In the genomic region with DNA sequence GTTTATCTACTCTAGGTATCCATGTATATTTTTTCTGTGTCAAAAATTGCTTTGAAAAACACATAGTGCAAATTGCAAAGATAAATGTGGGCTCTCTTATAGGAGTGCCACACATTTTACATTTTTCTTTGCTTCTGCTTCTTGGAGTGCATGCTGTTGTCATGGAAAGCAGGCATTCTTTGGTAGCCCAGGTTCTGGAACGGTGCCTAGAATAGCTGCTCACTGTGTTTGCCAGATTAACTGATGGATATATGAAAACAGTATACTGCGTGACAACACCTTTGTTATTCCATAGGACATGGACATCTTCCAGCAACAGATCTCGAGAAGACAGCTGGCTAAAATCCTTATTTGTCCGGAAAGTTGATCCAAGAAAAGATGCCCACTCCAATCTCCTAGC, we compare ENCODE assay signal across 11 cellular contexts. TPM values are rescaled to one million over a fixed set of nuclear protein-coding genes. Genes with fewer than 3 reads are reported as not detected.
A peak's percentile ranks its signal among the peaks of the same experiment; 100 is the strongest.
DNase-seq lines count a peak whose midpoint lies in the region; ATAC-seq and TF ChIP-seq lines count a peak whose summit lies in the region.
"Had no signal": no experiment of that assay in that cellular context is flagged by ENCODE, and none has a peak within 500 bp of the region (broad histone marks: within the 10 kb centered on the region; RNA-seq: fewer than 3 reads in every experiment).

No MANE protein-coding gene starts in this region.

- H3K27ac ChIP-seq in left ventricle myocardium inferior (replicated peaks) (peak overlapping the region; percentile 91), RWPE1 (no peak overlapping the region)

- no peak overlapping the region for H3K4me3 Mint-ChIP-seq in stimulated activated memory B cell treated with anti-CD40 and anti-IgM and Interleukin-4, amounts not matched to agents 10 μg/mL and 1 μg/mL and 100 μg/mL, for 72 hours
- no peak overlapping the region for H3K4me3 Mint-ChIP-seq in activated CD8-positive, alpha-beta T cell treated with anti-CD3 and anti-CD28 coated beads, Interleukin-2, amount 10 ng/mL, durations not matched to agents 7 days and 5 days
- H3K4me3 Mint-ChIP-seq: B cell had no signal

- H3K9me3 Mint-ChIP-seq in stimulated activated memory B cell treated with anti-CD40 and anti-IgM and Interleukin-4, amounts not matched to agents 10 μg/mL and 1 μg/mL and 100 μg/mL, for 72 hours: no peaks in the 10 kb centered on the region
- no peaks in the 10 kb centered on the region for H3K9me3 Mint-ChIP-seq in activated CD8-positive, alpha-beta T cell treated with anti-CD3 and anti-CD28 coated beads, Interleukin-2, amount 10 ng/mL, durations not matched to agents 7 days and 5 days (ENCODE audit: insufficient read depth)

- H3K4me1 Mint-ChIP-seq in stimulated activated memory B cell treated with anti-CD40 and anti-IgM and Interleukin-4, amounts not matched to agents 10 μg/mL and 1 μg/mL and 100 μg/mL, for 72 hours: no peaks in the 10 kb centered on the region
- H3K4me1 Mint-ChIP-seq in activated CD8-positive, alpha-beta T cell treated with anti-CD3 and anti-CD28 coated beads, Interleukin-2, amount 10 ng/mL, durations not matched to agents 7 days and 5 days (ENCODE audit: low read depth): no peaks in the 10 kb centered on the region

- POLR2A ChIA-PET in RWPE1 (lab: Yijun Ruan, JAX; ENCODE audit: low non-redundant PET): interaction anchor here (0.6 kb wide), 1 partner anchor 26 kb away, joined by 3 read pairs; the partner anchor contains the start of gene MRPS17
- POLR2A ChIA-PET in activated CD8-positive, alpha-beta T cell treated with anti-CD3 and anti-CD28 coated beads, Interleukin-2, amount 10 ng/mL, durations not matched to agents 7 days and 5 days (lab: Charles Lee): no interaction called here

- DNase-seq in left ventricle myocardium inferior: no peak
- DNase-seq in left cardiac atrium: no peak
- DNase-seq in RWPE1 (ENCODE audit: low spot score): peak; percentile 32
- DNase-seq in foreskin fibroblast: peak; percentile 24 to 76
- DNase-seq in activated gamma-delta T cell (lab: John Stamatoyannopoulos, UW): no peak
- DNase-seq in CD1c-positive myeloid dendritic cell (ENCODE audit: extremely low spot score): no peak
- no peak for DNase-seq in activated CD8-positive, alpha-beta T cell treated with anti-CD3 and anti-CD28 coated beads, Interleukin-2, amount 10 ng/mL, durations not matched to agents 7 days and 5 days
- DNase-seq: hippocampal formation had no signal

- no peak for ATAC-seq in left cardiac atrium
- no peak for ATAC-seq in stimulated activated memory B cell treated with anti-CD40 and anti-IgM and Interleukin-4, amounts not matched to agents 10 μg/mL and 1 μg/mL and 100 μg/mL, for 72 hours
- no peak for ATAC-seq in activated CD8-positive, alpha-beta T cell treated with anti-CD3 and anti-CD28 coated beads, Interleukin-2, amount 10 ng/mL, durations not matched to agents 7 days and 5 days
- ATAC-seq: GM12878 had no signal

- peaks cover 49% of the 10 kb centered on the region for H3K36me3 ChIP-seq in left ventricle myocardium inferior

- TF ChIP-seq CTCF in left ventricle myocardium inferior (IDR thresholded peaks at IDR 0.05; ENCODE audit: borderline replicate concordance) (no peak), RWPE1 (conservative IDR thresholded peaks at IDR 0.05; ENCODE audit: low read depth) (no peak), foreskin fibroblast (IDR thresholded peaks at IDR 0.05; ENCODE audit: low read depth, low read length) (no peak)

- no peaks in the 10 kb centered on the region for H3K27me3 Mint-ChIP-seq in stimulated activated memory B cell treated with anti-CD40 and anti-IgM and Interleukin-4, amounts not matched to agents 10 μg/mL and 1 μg/mL and 100 μg/mL, for 72 hours
- no peaks in the 10 kb centered on the region for H3K27me3 Mint-ChIP-seq in activated CD8-positive, alpha-beta T cell treated with anti-CD3 and anti-CD28 coated beads, Interleukin-2, amount 10 ng/mL, durations not matched to agents 7 days and 5 days (ENCODE audit: low read depth)
- H3K27me3 Mint-ChIP-seq: B cell had no signal

- intact Hi-C loops in left ventricle myocardium inferior (cut with micrococcal nuclease) (no loop called here), left cardiac atrium (cut with DNase I) (no loop called here)

- CTCF ChIA-PET in RWPE1 (lab: Yijun Ruan, JAX): interaction anchor here (0.7 kb wide), 1 partner anchor 13 kb away, joined by 3 read pairs; no protein-coding TSS in a partner anchor
- CTCF ChIA-PET in activated CD8-positive, alpha-beta T cell treated with anti-CD3 and anti-CD28 coated beads, Interleukin-2, amount 10 ng/mL, durations not matched to agents 7 days and 5 days (lab: Charles Lee): interaction anchor here (1.2 kb wide), 1 partner anchor 14 kb away, joined by 3 read pairs; no protein-coding TSS in a partner anchor

- peaks cover 39% of the 10 kb centered on the region for H3K36me3 Mint-ChIP-seq in stimulated activated memory B cell treated with anti-CD40 and anti-IgM and Interleukin-4, amounts not matched to agents 10 μg/mL and 1 μg/mL and 100 μg/mL, for 72 hours
- H3K36me3 Mint-ChIP-seq in activated CD8-positive, alpha-beta T cell treated with anti-CD3 and anti-CD28 coated beads, Interleukin-2, amount 10 ng/mL, durations not matched to agents 7 days and 5 days (ENCODE audit: low read depth): peaks cover 20% of the 10 kb centered on the region

- H3K4me3 ChIP-seq in left ventricle myocardium inferior: no peak overlapping the region
- H3K4me3 ChIP-seq in foreskin fibroblast (ENCODE audit: low read depth in 1 of 2, low read length in 2 of 2): no peak overlapping the region
- H3K4me3 ChIP-seq: GM12878 had no signal

- no peak overlapping the region for H3K27ac Mint-ChIP-seq in stimulated activated memory B cell treated with anti-CD40 and anti-IgM and Interleukin-4, amounts not matched to agents 10 μg/mL and 1 μg/mL and 100 μg/mL, for 72 hours
- no peak overlapping the region for H3K27ac Mint-ChIP-seq in activated CD8-positive, alpha-beta T cell treated with anti-CD3 and anti-CD28 coated beads, Interleukin-2, amount 10 ng/mL, durations not matched to agents 7 days and 5 days
- H3K27ac Mint-ChIP-seq: B cell had no signal

- no peaks in the 10 kb centered on the region for H3K27me3 ChIP-seq in left ventricle myocardium inferior (ENCODE audit: low read depth)

- H3K9me3 ChIP-seq in left ventricle myocardium inferior (replicated peaks): no peaks in the 10 kb centered on the region

- peaks cover 44% of the 10 kb centered on the region for H3K4me1 ChIP-seq in left ventricle myocardium inferior

RNA-seq across cellular contexts. Expression of gene NIPSNAP2, which starts 13.4 kb away (rescaled TPM):
- 357 TPM for total RNA-seq in left ventricle myocardium inferior
- total RNA-seq in left cardiac atrium: 100 to 1,000 TPM; 196 to 205 TPM
- total RNA-seq in activated CD8-positive, alpha-beta T cell treated with anti-CD3 and anti-CD28 coated beads, Interleukin-2, amount 10 ng/mL, durations not matched to agents 7 days and 5 days: 10 to 100 TPM; 35.0 to 37.2 TPM

RNA-seq across cellular contexts. Expression of gene MRPS17, which starts 26.2 kb away (rescaled TPM):
- total RNA-seq in left ventricle myocardium inferior (19.4 TPM), left cardiac atrium (10 to 100 TPM; 17.9 to 18.8 TPM)
- total RNA-seq in activated CD8-positive, alpha-beta T cell treated with anti-CD3 and anti-CD28 coated beads, Interleukin-2, amount 10 ng/mL, durations not matched to agents 7 days and 5 days: 10 to 100 TPM; 14.0 to 17.4 TPM

Comparison
In these comparisons a context has a peak if more than half of its experiments do, and no peak if none do; other contexts are left out.
1. DNase-seq: peak in RWPE1 (single experiment) and foreskin fibroblast (2 of 2); none in left ventricle myocardium inferior (single experiment), left cardiac atrium (single experiment), activated gamma-delta T cell (single experiment), CD1c-positive myeloid dendritic cell (single experiment) and activated CD8-positive, alpha-beta T cell treated with anti-CD3 and anti-CD28 coated beads, Interleukin-2, amount 10 ng/mL, durations not matched to agents 7 days and 5 days (single experiment).